In the genomic region with DNA sequence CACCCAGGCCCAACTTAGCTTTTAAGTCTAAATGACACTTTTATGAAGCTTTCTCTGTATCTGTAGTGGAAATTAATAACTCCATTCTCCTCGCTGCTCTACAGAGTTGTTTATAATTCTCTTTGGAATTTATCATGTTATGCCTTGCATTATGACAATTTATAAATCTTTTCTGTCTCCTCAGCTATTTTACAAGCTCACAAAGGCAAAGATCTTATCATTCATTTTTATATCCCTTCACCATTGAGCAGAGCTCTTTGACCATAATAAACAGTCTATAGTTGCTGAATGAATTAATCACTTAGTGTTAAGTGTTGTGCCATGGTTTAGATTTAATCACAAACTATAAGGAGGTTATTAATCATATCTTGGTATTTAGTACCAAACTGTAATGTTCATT, we compare ENCODE assay signal across 18 cellular contexts.
A peak's percentile ranks its signal among the peaks of the same experiment; 100 is the strongest.
DNase-seq lines count a peak whose midpoint lies in the region; ATAC-seq, FAIRE-seq and TF ChIP-seq lines count a peak whose summit lies in the region.
"Had no signal": no experiment of that assay in that cellular context is flagged by ENCODE, and none has a peak within 500 bp of the region (broad histone marks: within the 10 kb centered on the region; RNA-seq: fewer than 3 reads in every experiment).

No MANE protein-coding gene starts in this region.

- intact Hi-C loops in HepG2 (cut with micrococcal nuclease; ENCODE audit: unreplicated experiment), result no loop called here
- intact Hi-C loops in right lobe of liver (cut with DNase I), result no loop called here
- intact Hi-C loops in K562 (cut with micrococcal nuclease), result no loop called here

- CTCF ChIA-PET in HepG2 (lab: Yijun Ruan, JAX; ENCODE audit: low intra/inter-chr PET ratio, low total read pairs) (no interaction called here), K562 (lab: Yijun Ruan, JAX; ENCODE audit: low intra/inter-chr PET ratio) (no interaction called here)

- no peaks in the 10 kb centered on the region for H4K20me1 ChIP-seq in HepG2 (ENCODE audit: insufficient read depth, low read length)
- H4K20me1 ChIP-seq in K562 (replicated peaks; ENCODE audit: control insufficient read depth, insufficient read depth, low read length), result no peaks in the 10 kb centered on the region
- H4K20me1 ChIP-seq: BLaER1 treated with 17β-estradiol and CSF1 and Interleukin-3, amounts not matched to agents 10 nM and 100 nM had no signal

- H3K27me3 ChIP-seq in HepG2 (ENCODE audit: control insufficient read depth in 1 of 2, insufficient read depth in 2 of 2, low read length in 2 of 2) (no peaks in the 10 kb centered on the region), right lobe of liver (no peaks in the 10 kb centered on the region), K562 (ENCODE audit: control insufficient read depth in 2 of 2, insufficient read depth in 2 of 2, low read length in 2 of 2) (no peaks in the 10 kb centered on the region), neuronal stem cell (ENCODE audit: control insufficient read depth in 3 of 3, insufficient read depth in 3 of 3, low read depth in 1 of 3, low read length in 3 of 3) (no peaks in the 10 kb centered on the region)
- H3K27me3 ChIP-seq: BLaER1 treated with 17β-estradiol and CSF1 and Interleukin-3, amounts not matched to agents 10 nM and 100 nM had no signal

- no peak overlapping the region for H2BK120ac ChIP-seq in neuronal stem cell (ENCODE audit: low read depth, low read length)

- H4K8ac ChIP-seq in neuronal stem cell (ENCODE audit: low read depth, low read length), result no peak overlapping the region

- FAIRE-seq in HepG2 (lab: Jason Lieb, UNC) (no peak), K562 (lab: Jason Lieb, UNC) (no peak)
- FAIRE-seq: GM12878, GM19239, H1 had no signal

- no peak overlapping the region for H2BK15ac ChIP-seq in neuronal stem cell (ENCODE audit: low read length)

- no peak for DNase-seq in HepG2 (ENCODE audit: low spot score)
- no peak for DNase-seq in right lobe of liver
- DNase-seq in K562 (ENCODE audit: extremely low read depth in 1 of 4, low spot score in 3 of 4), result no peak
- DNase-seq in activated naive CD4-positive, alpha-beta T cell treated with anti-CD3 and anti-CD28 coated beads, Interleukin-2, amount 50 U/mL, for 16 hours, result no peak
- DNase-seq in neuronal stem cell (ENCODE audit: low spot score), result no peak
- DNase-seq: 8988T; Calu3; CD8-positive, alpha-beta T cell; DMS79 treated with DMSO at 0.1 percent for 48 hours; EL; H9 had no signal

- H2AK5ac ChIP-seq in neuronal stem cell (ENCODE audit: low read depth, low read length), result no peak overlapping the region

- TF ChIP-seq RAD21 in HepG2 (CRISPR knock-in tag; IDR thresholded peaks at IDR 0.05), result no peak
- no peak for TF ChIP-seq RAD21 in K562 (CRISPR knock-in tag; conservative IDR thresholded peaks at IDR 0.05 in 1 of 2, IDR thresholded peaks at IDR 0.05 in 1 of 2)

- TF ChIP-seq CTCF in HepG2 (CRISPR knock-in tag; IDR thresholded peaks at IDR 0.05), result no peak
- TF ChIP-seq CTCF in right lobe of liver (IDR thresholded peaks at IDR 0.05), result no peak
- TF ChIP-seq CTCF in K562 (IDR thresholded peaks at IDR 0.05 in 2 of 3, conservative IDR thresholded peaks at IDR 0.05 in 1 of 3; ENCODE audit: insufficient read depth in 2 of 3, low read depth in 1 of 3, low read length in 3 of 3), result no peak
- TF ChIP-seq CTCF in nephron (IDR thresholded peaks at IDR 0.05; ENCODE audit: unreplicated experiment in 3 of 3), result no peak

- no peak overlapping the region for H2BK12ac ChIP-seq in neuronal stem cell (ENCODE audit: low read length)

- peaks cover 4% of the 10 kb centered on the region for H3K9me3 Mint-ChIP-seq in nephron
- H3K9me3 Mint-ChIP-seq: H9 had no signal

- no peaks in the 10 kb centered on the region for H3K9me1 ChIP-seq in K562 (ENCODE audit: control insufficient read depth, insufficient read depth, low read length)

- H3K23ac ChIP-seq in neuronal stem cell (ENCODE audit: low read depth, low read length, poor library complexity), result no peak overlapping the region

- H4K91ac ChIP-seq in neuronal stem cell (ENCODE audit: low read depth, low read length, poor library complexity), result no peak overlapping the region

- H3K9ac ChIP-seq in HepG2 (ENCODE audit: insufficient read depth, low read depth, low read length) (no peak overlapping the region), K562 (ENCODE audit: insufficient read depth in 1 of 2, low read depth in 2 of 2, low read length in 2 of 2) (no peak overlapping the region), neuronal stem cell (ENCODE audit: low read depth, low read length, poor library complexity) (no peak overlapping the region)
- H3K9ac ChIP-seq: BLaER1 treated with 17β-estradiol and CSF1 and Interleukin-3, amounts not matched to agents 10 nM and 100 nM had no signal

- 30% methylated on average over 1 of the region's 1 CpG for WGBS in HepG2 (ENCODE audit: low lambda C conversion rate)
- 42% methylated on average over 1 of the region's 1 CpG for WGBS in right lobe of liver (ENCODE audit: insufficient coverage, low coverage, low lambda C conversion rate, missing lambda C conversion rate)
- WGBS in K562 (ENCODE audit: insufficient coverage, low coverage, missing lambda C conversion rate), result 0% methylated on average over 1 of the region's 1 CpG
- no CpG with 5 or more reads among the region's 1 CpG for WGBS in neuronal stem cell (ENCODE audit: extremely low coverage in 2 of 2, insufficient read length in 2 of 2, insufficient replicate concordance in 1 of 2), 2 donors

- H3K27ac ChIP-seq in HepG2 (ENCODE audit: extremely low read length, insufficient read depth, low read length), result no peak overlapping the region
- H3K27ac ChIP-seq in right lobe of liver, result no peak overlapping the region
- no peak overlapping the region for H3K27ac ChIP-seq in K562 (ENCODE audit: extremely low read depth, low read depth, low read length)
- no peak overlapping the region for H3K27ac ChIP-seq in neuronal stem cell (replicated peaks; ENCODE audit: low read length)
- H3K27ac ChIP-seq: BLaER1 treated with 17β-estradiol and CSF1 and Interleukin-3, amounts not matched to agents 10 nM and 100 nM had no signal

- no peak overlapping the region for H3K14ac ChIP-seq in neuronal stem cell (ENCODE audit: low read length)

- H3K18ac ChIP-seq in neuronal stem cell (ENCODE audit: low read length), result no peak overlapping the region

- no peak overlapping the region for H3K4me2 ChIP-seq in HepG2 (ENCODE audit: low read depth, low read length)
- no peak overlapping the region for H3K4me2 ChIP-seq in K562 (ENCODE audit: insufficient read depth, low read length)
- H3K4me2 ChIP-seq in neuronal stem cell (ENCODE audit: insufficient read depth, low read length, poor library complexity, severe bottlenecking), result no peak overlapping the region
- H3K4me2 ChIP-seq: BLaER1 treated with 17β-estradiol and CSF1 and Interleukin-3, amounts not matched to agents 10 nM and 100 nM had no signal

- no peak overlapping the region for H2BK5ac ChIP-seq in neuronal stem cell (ENCODE audit: low read length)

- in situ Hi-C loops in HepG2 (cut with HindIII; ENCODE audit: extremely low pct_ligation_motif_present, low pct_unique_long_range_greater_than_20kb) (no loop called here), K562 (cut with MboI) (no loop called here)

- H2AFZ ChIP-seq in HepG2 (ENCODE audit: low read length), result no peak overlapping the region
- no peak overlapping the region for H2AFZ ChIP-seq in K562 (ENCODE audit: low read depth, low read length)
- H2AFZ ChIP-seq in neuronal stem cell (ENCODE audit: low read length), result no peak overlapping the region

- TF ChIP-seq EP300 in HepG2 (IDR thresholded peaks at IDR 0.05; ENCODE audit: low read depth in 2 of 2, low read length in 2 of 2) (no peak), HepG2 (CRISPR knock-in tag; IDR thresholded peaks at IDR 0.05; ENCODE audit: borderline replicate concordance) (no peak), K562 (IDR thresholded peaks at IDR 0.05; ENCODE audit: low read length) (no peak)

- no peaks in the 10 kb centered on the region for H3K79me1 ChIP-seq in neuronal stem cell (ENCODE audit: low read depth, low read length)

- H3K4me3 ChIP-seq in HepG2 (replicated peaks in 1 of 3; ENCODE audit: insufficient read depth in 1 of 3, low read depth in 2 of 3, low read length in 3 of 3) (no peak overlapping the region), right lobe of liver (no peak overlapping the region), K562 (no peak overlapping the region), neuronal stem cell (ENCODE audit: low read length in 2 of 2) (no peak overlapping the region)
- H3K4me3 ChIP-seq: BLaER1 treated with 17β-estradiol and CSF1 and Interleukin-3, amounts not matched to agents 10 nM and 100 nM; GM12878 had no signal

- H3K4me1 Mint-ChIP-seq in nephron, result peaks cover 18% of the 10 kb centered on the region
- H3K4me1 Mint-ChIP-seq: B cell had no signal

- TF ChIP-seq POLR2A in HepG2 (IDR thresholded peaks at IDR 0.05; ENCODE audit: insufficient read depth in 1 of 2, low read depth in 2 of 2, low read length in 2 of 2) (no peak), right lobe of liver (IDR thresholded peaks at IDR 0.05) (no peak), K562 (conservative IDR thresholded peaks at IDR 0.05) (no peak)

- H3K36me3 ChIP-seq in HepG2 (replicated peaks in 1 of 2; ENCODE audit: control insufficient read depth in 1 of 2, insufficient read depth in 2 of 2, low read length in 2 of 2) (no peaks in the 10 kb centered on the region), right lobe of liver (no peaks in the 10 kb centered on the region), K562 (ENCODE audit: control insufficient read depth, insufficient read depth, low read length) (no peaks in the 10 kb centered on the region), neuronal stem cell (replicated peaks in 1 of 2; ENCODE audit: control insufficient read depth in 2 of 2, insufficient read depth in 2 of 2, low read length in 2 of 2) (no peaks in the 10 kb centered on the region)
- H3K36me3 ChIP-seq: BLaER1 treated with 17β-estradiol and CSF1 and Interleukin-3, amounts not matched to agents 10 nM and 100 nM had no signal

- peaks cover 6% of the 10 kb centered on the region for H3K36me3 Mint-ChIP-seq in nephron (ENCODE audit: low read depth)
- H3K36me3 Mint-ChIP-seq: CD8-positive, alpha-beta T cell had no signal

- H3K27me3 Mint-ChIP-seq in nephron (ENCODE audit: low read depth), result no peaks in the 10 kb centered on the region
- H3K27me3 Mint-ChIP-seq: B cell had no signal

- peak overlapping the region; percentile 2 to 68 (median 24) for H3K27ac Mint-ChIP-seq in nephron
- H3K27ac Mint-ChIP-seq: B cell; CD8-positive, alpha-beta T cell; H9 had no signal

- H3K79me2 ChIP-seq in HepG2 (ENCODE audit: insufficient read depth, low read length), result no peaks in the 10 kb centered on the region
- no peaks in the 10 kb centered on the region for H3K79me2 ChIP-seq in K562 (ENCODE audit: control insufficient read depth, insufficient read depth, low read length)

- no peak overlapping the region for H3K4me3 Mint-ChIP-seq in nephron
- H3K4me3 Mint-ChIP-seq: B cell; CD8-positive, alpha-beta T cell; H9 had no signal

- no peak overlapping the region for H3K4ac ChIP-seq in neuronal stem cell (ENCODE audit: low read length)

- H3K4me1 ChIP-seq in HepG2 (ENCODE audit: insufficient read depth, low read length) (no peaks in the 10 kb centered on the region), right lobe of liver (no peaks in the 10 kb centered on the region), K562 (replicated peaks in 1 of 2; ENCODE audit: control insufficient read depth in 2 of 2, insufficient read depth in 2 of 2, low read length in 2 of 2) (no peaks in the 10 kb centered on the region), neuronal stem cell (ENCODE audit: control insufficient read depth in 2 of 2, insufficient read depth in 1 of 2, low read depth in 1 of 2, low read length in 2 of 2) (no peaks in the 10 kb centered on the region)
- H3K4me1 ChIP-seq: BLaER1 treated with 17β-estradiol and CSF1 and Interleukin-3, amounts not matched to agents 10 nM and 100 nM had no signal

- BruUV-seq in HepG2 (replicated peaks; lab: Mats Ljungman, UMichigan) (no TSS peak), K562 (replicated peaks; lab: Mats Ljungman, UMichigan) (no TSS peak)

- no peak for ATAC-seq in HepG2
- ATAC-seq in right lobe of liver, result no peak
- no peak for ATAC-seq in K562
- no peak for ATAC-seq in HG03280 (IDR thresholded peaks at IDR 0.05; ENCODE audit: unreplicated experiment)
- ATAC-seq: CD8-positive, alpha-beta T cell; GM12878 had no signal

- no peaks in the 10 kb centered on the region for H3K9me3 ChIP-seq in HepG2 (ENCODE audit: low read length)
- H3K9me3 ChIP-seq in right lobe of liver, result no peaks in the 10 kb centered on the region
- H3K9me3 ChIP-seq in K562 (replicated peaks; ENCODE audit: control insufficient read depth, insufficient read depth, low read depth, low read length), result no peaks in the 10 kb centered on the region
- no peaks in the 10 kb centered on the region for H3K9me3 ChIP-seq in neuronal stem cell (replicated peaks in 1 of 2; ENCODE audit: control insufficient read depth in 2 of 2, insufficient read depth in 1 of 2, low read depth in 1 of 2, low read length in 2 of 2)
- H3K9me3 ChIP-seq: BLaER1 treated with 17β-estradiol and CSF1 and Interleukin-3, amounts not matched to agents 10 nM and 100 nM had no signal

- POLR2A ChIA-PET in HepG2 (lab: Yijun Ruan, JAX) (no interaction called here), K562 (lab: Yijun Ruan, JAX) (no interaction called here)

Comparison
In these comparisons a context has a peak if more than half of its experiments do, and no peak if none do; other contexts are left out.
1. Of the 241 proteins assayed by ChIP-seq in both HepG2 and K562: peak only in HepG2: MAFF; only in K562: none; in both: none; in neither: 239; mixed calls (peak in some experiments, not most) for 1.